Comparison of ENCODE assay signal across 8 cellular contexts in the genomic region with DNA sequence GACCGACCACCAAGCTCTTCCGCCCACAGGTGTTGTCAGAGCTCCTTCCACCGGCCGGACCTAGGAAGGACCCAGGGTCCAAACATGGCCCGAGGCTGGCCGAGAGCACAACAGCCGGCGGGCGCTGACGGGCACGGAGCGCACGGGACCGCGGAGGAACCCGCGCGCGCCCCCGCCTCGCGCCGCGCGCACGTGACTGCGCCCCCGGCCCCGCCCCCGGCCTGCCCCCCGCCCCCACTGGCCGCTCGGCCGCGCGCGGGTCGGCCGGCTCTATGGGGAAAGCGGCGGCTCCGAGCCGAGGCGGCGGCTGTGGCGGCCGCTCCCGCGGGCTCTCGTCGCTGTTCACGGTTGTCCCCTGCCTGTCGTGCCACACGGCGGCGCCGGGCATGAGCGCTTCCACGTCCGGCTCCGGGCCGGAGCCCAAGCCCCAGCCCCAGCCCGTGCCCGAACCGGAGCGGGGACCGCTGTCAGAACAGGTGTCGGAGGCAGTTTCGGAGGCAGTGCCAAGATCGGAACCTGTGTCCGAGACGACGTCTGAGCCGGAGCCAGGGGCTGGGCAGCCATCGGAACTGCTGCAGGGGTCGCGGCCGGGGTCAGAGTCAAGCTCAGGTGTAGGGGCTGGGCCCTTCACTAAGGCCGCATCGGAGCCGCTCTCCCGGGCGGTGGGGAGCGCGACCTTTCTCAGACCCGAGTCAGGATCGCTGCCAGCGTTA. TPM values are rescaled to one million over a fixed set of nuclear protein-coding genes. Genes with fewer than 3 reads are reported as not detected.
DNase-seq lines count a peak whose midpoint lies in the region; ATAC-seq lines count a peak whose summit lies in the region.

Gene OSBP2, plus strand, starts transcription at position 237 of the 713 bp plus-strand sequence. Its CDS starts 36 bp downstream, at position 273.

- peak within 1 kb of the TSS; percentile 76 for H3K9ac ChIP-seq in adipocyte (ENCODE audit: low read length)

- no peaks in the 10 kb centered on the region for H3K27me3 ChIP-seq in adipocyte (replicated peaks; ENCODE audit: control insufficient read depth, insufficient read depth, low read length)

- ATAC-seq in left ventricle myocardium superior = peak; percentile 85
- ATAC-seq in GM21737 (IDR thresholded peaks at IDR 0.05; ENCODE audit: unreplicated experiment) = no peak
- ATAC-seq in GM21529 (IDR thresholded peaks at IDR 0.05; ENCODE audit: unreplicated experiment) = no peak

- DNase-seq in NCI-H510A (lab: John Stamatoyannopoulos, UW) = peak; percentile 31
- DNase-seq in NCI-H510A treated with DMSO at 0.1 percent for 48 hours (lab: John Stamatoyannopoulos, UW) = no peak
- peak; percentile 31 for DNase-seq in RPMI8226
- peak; percentile 59 for DNase-seq in adipocyte (ENCODE audit: low read depth)
- peak; percentile 60 for DNase-seq in left ventricle myocardium superior
- DNase-seq in posterior cingulate gyrus = peak; percentile 24 to 94 (median 53)

- H3K9me3 ChIP-seq in adipocyte (ENCODE audit: control insufficient read depth, low read length) = no peaks in the 10 kb centered on the region

- H3K4me1 ChIP-seq in adipocyte (ENCODE audit: control insufficient read depth, insufficient read depth, low read length) = peaks cover 16% of the 10 kb centered on the region

- peak within 1 kb of the TSS; percentile 83 for H3K4me3 ChIP-seq in adipocyte (ENCODE audit: low read length)

- no peaks in the 10 kb centered on the region for H3K36me3 ChIP-seq in adipocyte (ENCODE audit: control insufficient read depth, insufficient read depth, low read length, severe bottlenecking)

- intact Hi-C loops in left ventricle myocardium superior (cut with micrococcal nuclease) = no loop called here
- intact Hi-C loops in posterior cingulate gyrus (cut with DNase I) = loop anchor here (2.0 kb wide), 2 partner anchors 60 kb away; partner anchors contain the start of gene SLC35E4

RNA-seq across cellular contexts. Expression of gene OSBP2, which starts in this region (rescaled TPM):
- 16.0 TPM for total RNA-seq in left ventricle myocardium superior
